20 cellular contexts compared by ENCODE assay signal in genomic region chr5:124617787-124618186, GRCh38.
"Had no signal": no experiment of that assay in that cellular context is flagged by ENCODE, and none has a peak within 500 bp of the region (broad histone marks: within the 10 kb centered on the region; RNA-seq: fewer than 3 reads in every experiment).

No MANE protein-coding gene starts in this region.

- H3K36me3 ChIP-seq: colonic mucosa, left ventricle myocardium inferior, neutrophil, spleen, transverse colon had no signal

- H3K36me3 Mint-ChIP-seq: naive thymus-derived CD8-positive, alpha-beta T cell; stimulated activated memory B cell treated with anti-CD40 and anti-IgM and Interleukin-4, amounts not matched to agents 10 μg/mL and 1 μg/mL and 100 μg/mL, for 72 hours had no signal

- H3K27me3 Mint-ChIP-seq: stimulated activated memory B cell treated with anti-CD40 and anti-IgM and Interleukin-4, amounts not matched to agents 10 μg/mL and 1 μg/mL and 100 μg/mL, for 72 hours; stimulated activated naive CD8-positive, alpha-beta T cell treated with anti-CD3 and anti-CD28 coated beads, Interleukin-15, Interleukin-2, amounts not matched to agents 100 ng/mL and 50 ng/mL, for 24 hours had no signal

- H3K4me3 ChIP-seq: colonic mucosa, left ventricle myocardium inferior, lung, mucosa of descending colon, spleen, transverse colon had no signal

- ATAC-seq: mucosa of descending colon; naive thymus-derived CD8-positive, alpha-beta T cell; sciatic nerve; stimulated activated memory B cell treated with anti-CD40 and anti-IgM and Interleukin-4, amounts not matched to agents 10 μg/mL and 1 μg/mL and 100 μg/mL, for 72 hours had no signal

- H3K27ac ChIP-seq: colonic mucosa, left ventricle myocardium inferior, neutrophil, spleen, transverse colon had no signal

- H3K27me3 ChIP-seq: colonic mucosa, neutrophil, spleen, transverse colon had no signal

- H3K9me3 ChIP-seq: colonic mucosa, left ventricle myocardium inferior, mucosa of descending colon, neutrophil, spleen, transverse colon had no signal

- DNase-seq: colonic mucosa; dermis blood vessel endothelial cell; erythroblast; foreskin melanocyte; head of caudate nucleus; hippocampal formation; islet precursor cell; left ventricle myocardium inferior; mucosa of descending colon; naive thymus-derived CD8-positive, alpha-beta T cell; spleen; stimulated activated CD4-positive, alpha-beta T cell treated with anti-CD3 and anti-CD28 coated beads, Interleukin-15, amount 100 ng/mL, for 24 hours; stimulated activated CD4-positive, alpha-beta T cell treated with anti-CD3 and anti-CD28 coated beads, Interleukin-1b, Interleukin-23, amount 100 ng/mL, for 48 hours; stimulated activated CD4-positive, alpha-beta T cell treated with anti-CD3 and anti-CD28 coated beads, Interleukin-4, amount 100 ng/mL, for 24 hours; transverse colon had no signal

- H3K4me1 ChIP-seq: colonic mucosa, left ventricle myocardium inferior, spleen, transverse colon had no signal

- H3K27ac Mint-ChIP-seq: naive thymus-derived CD8-positive, alpha-beta T cell; stimulated activated memory B cell treated with anti-CD40 and anti-IgM and Interleukin-4, amounts not matched to agents 10 μg/mL and 1 μg/mL and 100 μg/mL, for 72 hours; stimulated activated naive CD8-positive, alpha-beta T cell treated with anti-CD3 and anti-CD28 coated beads, Interleukin-15, Interleukin-2, amounts not matched to agents 100 ng/mL and 50 ng/mL, for 24 hours had no signal

- H3K4me1 Mint-ChIP-seq: naive thymus-derived CD8-positive, alpha-beta T cell had no signal

- H3K4me3 Mint-ChIP-seq: naive thymus-derived CD8-positive, alpha-beta T cell; stimulated activated memory B cell treated with anti-CD40 and anti-IgM and Interleukin-4, amounts not matched to agents 10 μg/mL and 1 μg/mL and 100 μg/mL, for 72 hours; stimulated activated naive CD8-positive, alpha-beta T cell treated with anti-CD3 and anti-CD28 coated beads, Interleukin-15, Interleukin-2, amounts not matched to agents 100 ng/mL and 50 ng/mL, for 24 hours had no signal

- H3K9me3 Mint-ChIP-seq: naive thymus-derived CD8-positive, alpha-beta T cell; stimulated activated memory B cell treated with anti-CD40 and anti-IgM and Interleukin-4, amounts not matched to agents 10 μg/mL and 1 μg/mL and 100 μg/mL, for 72 hours; stimulated activated naive CD8-positive, alpha-beta T cell treated with anti-CD3 and anti-CD28 coated beads, Interleukin-15, Interleukin-2, amounts not matched to agents 100 ng/mL and 50 ng/mL, for 24 hours had no signal
